8 cellular contexts compared by ENCODE assay signal in the genomic region with DNA sequence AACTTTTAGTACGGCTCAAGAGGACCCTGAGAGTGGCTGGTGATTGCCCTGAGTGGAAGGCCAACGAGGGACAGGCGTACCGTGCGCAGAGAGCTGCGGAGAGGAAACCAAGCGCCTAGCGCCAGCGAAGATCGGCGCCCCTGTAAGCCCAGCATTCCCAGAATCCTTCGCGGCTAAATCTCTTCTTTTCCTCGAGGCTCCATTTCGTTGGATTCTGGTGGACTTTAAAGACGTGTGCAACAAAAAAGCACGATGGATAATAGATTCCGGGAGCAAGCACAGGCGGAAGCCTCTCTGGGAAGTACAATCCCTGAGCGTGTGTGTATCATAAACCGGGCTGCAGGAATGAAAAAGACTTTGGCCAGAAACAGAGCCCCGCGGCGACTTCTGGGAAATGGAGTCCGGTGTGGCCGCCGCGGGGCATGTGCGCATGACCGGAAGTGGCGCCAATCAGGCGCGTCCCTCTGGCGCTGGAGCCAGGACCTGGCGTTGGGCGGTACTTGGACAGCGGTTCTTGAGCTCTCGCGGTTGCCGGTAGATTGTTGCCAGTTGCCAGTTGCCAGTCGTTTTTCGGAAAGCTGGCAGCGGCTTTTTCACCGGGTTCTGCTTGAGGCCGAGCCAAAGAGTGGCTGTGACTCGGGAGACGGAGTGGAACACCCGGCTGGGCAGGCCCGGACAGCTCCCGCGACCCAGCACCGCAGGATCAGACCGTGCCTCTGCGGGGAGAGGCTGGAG.
DNase-seq lines count a peak whose midpoint lies in the region; ATAC-seq lines count a peak whose summit lies in the region.

A gene (plus strand): TSS at position 449 of the 735 bp plus-strand sequence. CDS start 406 bp downstream, outside the sequence.

- H3K36me3 ChIP-seq in BLaER1: peaks cover 23% of the 10 kb centered on the region

- peak within 1 kb of the TSS; percentile 90 for H3K9ac ChIP-seq in BLaER1

- no peaks in the 10 kb centered on the region for H3K9me3 ChIP-seq in BLaER1

- no peaks in the 10 kb centered on the region for H3K27me3 ChIP-seq in BLaER1

- H3K4me3 ChIP-seq in BLaER1: peak within 1 kb of the TSS; percentile 87

- H3K4me2 ChIP-seq in BLaER1: peak within 1 kb of the TSS; percentile 97

- peaks cover 39% of the 10 kb centered on the region for H3K4me1 ChIP-seq in BLaER1

- peaks cover 47% of the 10 kb centered on the region for H4K20me1 ChIP-seq in BLaER1

- DNase-seq in NCI-H526 (lab: John Stamatoyannopoulos, UW) (peak; percentile 75 to 90), kidney tubule cell (ENCODE audit: low spot score) (peak; percentile 93)
- peak; percentile 83 to 86 for DNase-seq in activated CD4-positive, alpha-beta T cell treated with anti-CD3 and anti-CD28 coated beads for 4 hours
- DNase-seq in stimulated activated CD4-positive, alpha-beta T cell treated with anti-CD3 and anti-CD28 coated beads, Interleukin-15, amount 100 ng/mL, for 48 hours (ENCODE audit: low read depth in 2 of 2): peak; percentile 86 to 87

- H3K27ac ChIP-seq in BLaER1 (peak within 1 kb of the TSS; percentile 83), cingulate gyrus (ENCODE audit: low read depth, low read length) (peak within 1 kb of the TSS; percentile 95)

- ATAC-seq in GM19351 (IDR thresholded peaks at IDR 0.05; ENCODE audit: unreplicated experiment): peak; percentile 80
- peak; percentile 39 for ATAC-seq in HG03469 (IDR thresholded peaks at IDR 0.05; ENCODE audit: unreplicated experiment)

Comparison
In these comparisons a context has a peak if more than half of its experiments do, and no peak if none do; other contexts are left out.
1. Peak in every context shown above with its lines: DNase-seq, ATAC-seq, H3K4me3 ChIP-seq and H3K27ac ChIP-seq.